In the genomic region with DNA sequence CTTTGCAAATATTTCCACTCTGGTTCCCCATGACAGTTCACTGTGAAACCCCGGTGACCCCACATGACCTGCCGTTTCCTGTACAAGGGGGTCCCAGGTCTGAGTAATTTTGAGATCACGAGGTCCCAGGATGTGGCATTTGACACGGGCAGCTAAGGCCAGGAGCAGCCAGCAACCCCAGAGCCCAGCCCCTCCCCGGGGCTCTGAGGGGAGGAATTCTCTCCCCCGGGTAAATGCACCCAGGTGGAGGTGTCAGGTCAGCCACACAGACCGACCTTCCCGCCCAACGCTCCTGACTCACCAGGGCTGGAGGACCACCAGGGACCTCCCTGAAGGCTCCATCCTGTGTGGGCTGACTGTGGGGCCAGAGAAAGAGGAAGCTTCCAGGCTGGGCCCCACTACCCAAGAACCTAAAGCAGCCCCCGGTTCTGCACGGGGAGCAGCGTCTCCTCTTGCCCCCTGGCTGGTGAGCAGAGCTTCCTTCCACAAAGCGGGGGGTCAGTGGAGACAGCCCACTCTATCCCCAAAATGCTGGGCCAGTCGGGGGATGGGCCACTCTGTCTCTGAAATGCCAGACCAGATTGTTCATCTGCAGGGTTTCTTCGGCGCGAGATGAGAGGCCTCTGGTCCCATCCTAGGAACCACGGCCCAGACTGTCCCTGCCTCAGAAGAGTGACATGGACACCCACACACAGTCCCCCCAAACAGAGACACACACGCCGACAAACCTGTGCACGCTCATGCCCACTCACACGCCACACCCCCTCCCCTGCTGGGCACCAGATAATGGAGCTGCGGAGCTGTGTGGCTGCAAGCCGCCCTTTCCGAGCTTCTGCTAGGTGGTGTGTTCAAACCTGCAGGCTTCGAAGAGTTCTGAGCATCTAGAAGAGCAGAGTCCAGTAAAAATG, we compare ENCODE assay signal across 8 cellular contexts. TPM values are rescaled to one million over a fixed set of nuclear protein-coding genes. Genes with fewer than 3 reads are reported as not detected.
DNase-seq lines count a peak whose midpoint lies in the region; ATAC-seq and TF ChIP-seq lines count a peak whose summit lies in the region.

No MANE protein-coding gene starts in this region.

- H3K4me3 ChIP-seq in GM06990 (replicated peaks; ENCODE audit: low read depth, low read length): no peak overlapping the region
- no peak overlapping the region for H3K4me3 ChIP-seq in H7 (ENCODE audit: insufficient read depth, low read depth, low read length)
- H3K4me3 ChIP-seq in BE2C (ENCODE audit: low read depth, low read length): no peak overlapping the region

- H3K36me3 ChIP-seq in GM06990 (ENCODE audit: control insufficient read depth, insufficient read depth, low read length): no peaks in the 10 kb centered on the region
- H3K36me3 ChIP-seq in H7 (replicated peaks; ENCODE audit: control insufficient read depth, insufficient read depth, low read length): no peaks in the 10 kb centered on the region
- no peaks in the 10 kb centered on the region for H3K36me3 ChIP-seq in BE2C

- H3K4me1 ChIP-seq in BE2C: peaks cover 13% of the 10 kb centered on the region

- TF ChIP-seq CTCF in GM06990 (IDR thresholded peaks at IDR 0.05; ENCODE audit: insufficient read depth, low read length, poor library complexity, severe bottlenecking): no peak
- no peak for TF ChIP-seq CTCF in WTC11 (IDR thresholded peaks at IDR 0.05)
- TF ChIP-seq CTCF in BE2C (IDR thresholded peaks at IDR 0.05; ENCODE audit: low read depth, low read length): no peak

- no peaks in the 10 kb centered on the region for H3K36me3 Mint-ChIP-seq in WTC11
- H3K36me3 Mint-ChIP-seq in memory B cell: no peaks in the 10 kb centered on the region

- peaks cover 15% of the 10 kb centered on the region for H3K4me1 Mint-ChIP-seq in WTC11
- peaks cover 25% of the 10 kb centered on the region for H3K4me1 Mint-ChIP-seq in memory B cell

- H3K4me3 Mint-ChIP-seq in WTC11 (no peak overlapping the region), memory B cell (peak overlapping the region; percentile 8)

- CTCF ChIA-PET in WTC11 (lab: Charles Lee): interaction anchor here (0.7 to 3.2 kb wide), 6 partner anchors 12 to 173 kb away, joined by 3 to 45 read pairs (median 4); no protein-coding TSS in a partner anchor

- H3K9me3 ChIP-seq in BE2C: no peaks in the 10 kb centered on the region

- DNase-seq in GM06990 (ENCODE audit: extremely low read depth, insufficient read length): peak; percentile 74
- DNase-seq in H7: peak; percentile 66
- peak; percentile 30 for DNase-seq in WTC11 (ENCODE audit: low spot score)
- no peak for DNase-seq in memory B cell (ENCODE audit: low spot score in 2 of 2)
- DNase-seq in cerebellar nuclear complex (lab: John Stamatoyannopoulos, UW): no peak
- DNase-seq in BE2C: no peak
- no peak for DNase-seq in central memory CD4-positive, alpha-beta T cell

- H3K27me3 ChIP-seq in GM06990 (replicated peaks; ENCODE audit: control insufficient read depth, insufficient read depth, low read length) (no peaks in the 10 kb centered on the region), H7 (ENCODE audit: control insufficient read depth, insufficient read depth, low read length) (no peaks in the 10 kb centered on the region), BE2C (no peaks in the 10 kb centered on the region)

- POLR2A ChIA-PET in WTC11 (lab: Charles Lee): no interaction called here

- H3K27me3 Mint-ChIP-seq in WTC11 (ENCODE audit: low read depth): no peaks in the 10 kb centered on the region; the same call in 1 of the 2 replicates
- peaks cover under 1% of the 10 kb centered on the region for H3K27me3 Mint-ChIP-seq in memory B cell

- H3K27ac Mint-ChIP-seq in WTC11 (no peak overlapping the region), memory B cell (peak overlapping the region; percentile 72)

- ATAC-seq in WTC11 (no peak), memory B cell (ENCODE audit: low read depth) (peak; percentile 23), HG02938 (IDR thresholded peaks at IDR 0.05; ENCODE audit: unreplicated experiment) (no peak)

- H3K9me3 Mint-ChIP-seq in WTC11: no peaks in the 10 kb centered on the region
- H3K9me3 Mint-ChIP-seq in memory B cell: no peaks in the 10 kb centered on the region

TF ChIP-seq in WTC11, 78 proteins besides CTCF, POLR2A, EP300 and RAD21:
- no peak for TF ChIP-seq ZBTB21 (CRISPR knock-in tag; IDR thresholded peaks at IDR 0.05; ENCODE audit: borderline replicate concordance)

RNA-seq across cellular contexts. Expression of gene SLCO4A1, which starts 23.4 kb away (rescaled TPM):
- 14.6 and 18.4 TPM in 2 replicates for total RNA-seq in H7 (2014; rRNA removed; shearing (Covaris generic))
- total RNA-seq in WTC11 (2021): 15.2 to 19.9 TPM (median 18.5 TPM) in 3 replicates
- 15.3 TPM for polyA plus RNA-seq in BE2C (2012; ENCODE audit: insufficient read depth, insufficient read length, low read depth)

Comparison
In these comparisons a context has a peak if more than half of its experiments do, and no peak if none do; other contexts are left out.
1. DNase-seq: peak in GM06990 (single experiment), H7 (single experiment) and WTC11 (single experiment); none in memory B cell (0 of 2), cerebellar nuclear complex (0 of 2), BE2C (single experiment) and central memory CD4-positive, alpha-beta T cell (single experiment).